In genomic region chr11:46279393-46280099, GRCh38 we compare ENCODE assay signal across 11 cellular contexts. TPM values are rescaled to one million over a fixed set of nuclear protein-coding genes. Genes with fewer than 3 reads are reported as not detected.
A peak's percentile ranks its signal among the peaks of the same experiment; 100 is the strongest.
DNase-seq lines count a peak whose midpoint lies in the region; ATAC-seq and TF ChIP-seq lines count a peak whose summit lies in the region.
"Had no signal": no experiment of that assay in that cellular context is flagged by ENCODE, and none has a peak within 500 bp of the region (broad histone marks: within the 10 kb centered on the region; RNA-seq: fewer than 3 reads in every experiment).

No MANE protein-coding gene starts in this region.

- H3K4me1 ChIP-seq in breast epithelium = peaks cover 7 to 13% of the 10 kb centered on the region in 2 donors
- H3K4me1 ChIP-seq in mammary epithelial cell (ENCODE audit: insufficient read depth, low read length) = peaks cover 2% of the 10 kb centered on the region
- peaks cover 0 to 7% of the 10 kb centered on the region in 2 donors for H3K4me1 ChIP-seq in uterus

- peaks cover 28% of the 10 kb centered on the region for H3K27me3 Mint-ChIP-seq in activated naive CD4-positive, alpha-beta T cell treated with anti-CD3 and anti-CD28 coated beads for 36 hours (ENCODE audit: low read depth)

- dilution Hi-C loops in mammary epithelial cell (cut with HindIII; ENCODE audit: low sequenced_read_pairs) = loop anchor here (5.0 kb wide), 1 partner anchor 42 kb away; no protein-coding TSS in a partner anchor

- H3K27ac Mint-ChIP-seq in activated naive CD4-positive, alpha-beta T cell treated with anti-CD3 and anti-CD28 coated beads for 36 hours = no peak overlapping the region
- H3K27ac Mint-ChIP-seq: activated naive CD4-positive, alpha-beta T cell treated with anti-CD3 and anti-CD28 coated beads, Interleukin-2, amount 10 ng/mL, durations not matched to agents 7 days and 5 days had no signal

- H3K79me2 ChIP-seq in mammary epithelial cell (ENCODE audit: insufficient read depth, low read length) = no peaks in the 10 kb centered on the region

- H3K4me1 Mint-ChIP-seq in activated naive CD4-positive, alpha-beta T cell treated with anti-CD3 and anti-CD28 coated beads for 36 hours (ENCODE audit: low read depth) = peaks cover 3% of the 10 kb centered on the region

- H2AFZ ChIP-seq in mammary epithelial cell (ENCODE audit: low read depth, low read length) = no peak overlapping the region

- intact Hi-C loops in breast epithelium (cut with DNase I; ENCODE audit: low total_unique reads) = no loop called here
- intact Hi-C loops in mammary epithelial cell (cut with micrococcal nuclease) = no loop called here
- intact Hi-C loops in dorsolateral prefrontal cortex (cut with DNase I) = no loop called here
- intact Hi-C loops in uterus (cut with DNase I; ENCODE audit: low total_unique reads) = no loop called here
- intact Hi-C loops in activated naive CD4-positive, alpha-beta T cell treated with anti-CD3 and anti-CD28 coated beads for 36 hours (cut with micrococcal nuclease) = no loop called here

- H3K27me3 ChIP-seq in breast epithelium = no peaks in the 10 kb centered on the region
- peaks cover 12% of the 10 kb centered on the region for H3K27me3 ChIP-seq in mammary epithelial cell (ENCODE audit: insufficient read depth, low read length)
- peaks cover 0 to 83% (median 27%) of the 10 kb centered on the region in 45 donors for H3K27me3 ChIP-seq in dorsolateral prefrontal cortex
- H3K27me3 ChIP-seq in uterus = no peaks in the 10 kb centered on the region

- no peak overlapping the region for H3K4me2 ChIP-seq in mammary epithelial cell (ENCODE audit: insufficient read depth, low read depth, low read length)

- DNase-seq in breast epithelium (ENCODE audit: low spot score in 2 of 2) (no peak), mammary epithelial cell (no peak), dorsolateral prefrontal cortex (peak; percentile 36 to 78 (median 62)), middle frontal gyrus (ENCODE audit: extremely low spot score, low spot score) (peak; percentile 37), uterus (peak; percentile 76 to 77)
- no peak for DNase-seq in activated naive CD4-positive, alpha-beta T cell treated with anti-CD3 and anti-CD28 coated beads for 36 hours
- DNase-seq: activated naive CD4-positive, alpha-beta T cell treated with anti-CD3 and anti-CD28 coated beads, Interleukin-2, amount 10 ng/mL, durations not matched to agents 7 days and 5 days; NCI-H510A treated with DMSO at 0.1 percent for 48 hours had no signal

- WGBS in mammary epithelial cell (ENCODE audit: low coverage, missing lambda C conversion rate) = 62% methylated on average over 10 of the region's 12 CpGs

- H3K9me3 ChIP-seq in breast epithelium (no peaks in the 10 kb centered on the region), mammary epithelial cell (replicated peaks; ENCODE audit: insufficient read depth, low read length) (no peaks in the 10 kb centered on the region), uterus (no peaks in the 10 kb centered on the region)
- H3K9me3 ChIP-seq: neutrophil had no signal

- TF ChIP-seq POLR2A in breast epithelium (IDR thresholded peaks at IDR 0.05) (no peak), uterus (IDR thresholded peaks at IDR 0.05) (no peak)

- H3K9me3 Mint-ChIP-seq in activated naive CD4-positive, alpha-beta T cell treated with anti-CD3 and anti-CD28 coated beads for 36 hours = no peaks in the 10 kb centered on the region
- H3K9me3 Mint-ChIP-seq: activated naive CD4-positive, alpha-beta T cell treated with anti-CD3 and anti-CD28 coated beads, Interleukin-2, amount 10 ng/mL, durations not matched to agents 7 days and 5 days had no signal

- H3K9ac ChIP-seq in mammary epithelial cell (ENCODE audit: insufficient read depth, low read length) = no peak overlapping the region

- ATAC-seq in GM18498 (IDR thresholded peaks at IDR 0.05; ENCODE audit: unreplicated experiment) = no peak
- ATAC-seq in HG03521 (IDR thresholded peaks at IDR 0.05; ENCODE audit: unreplicated experiment) = no peak

- peak overlapping the region; percentile 29 to 81 for H3K27ac ChIP-seq in breast epithelium
- no peak overlapping the region for H3K27ac ChIP-seq in mammary epithelial cell (ENCODE audit: insufficient read depth, low read depth, low read length)
- peak overlapping the region in 4 of 59 donors; percentile 7 to 58 (median 20) for H3K27ac ChIP-seq in dorsolateral prefrontal cortex
- H3K27ac ChIP-seq in uterus = peak overlapping the region; percentile 82
- H3K27ac ChIP-seq: neutrophil had no signal

- H3K4me3 ChIP-seq in breast epithelium (peak overlapping the region; percentile 12 to 21 (median 19)), mammary epithelial cell (replicated peaks in 1 of 3; ENCODE audit: insufficient read depth in 1 of 3, low read depth in 2 of 3, low read length in 3 of 3) (no peak overlapping the region), dorsolateral prefrontal cortex (peak overlapping the region in 19 of 59 donors; percentile 2 to 66 (median 17)), uterus (peak overlapping the region in 1 of 2 donors; percentile 17)

- in situ Hi-C loops in mammary epithelial cell (cut with MboI; ENCODE audit: low sequenced_read_pairs in 2 of 2) = no loop called here

- no peak overlapping the region for H3K4me3 Mint-ChIP-seq in activated naive CD4-positive, alpha-beta T cell treated with anti-CD3 and anti-CD28 coated beads for 36 hours
- H3K4me3 Mint-ChIP-seq: activated naive CD4-positive, alpha-beta T cell treated with anti-CD3 and anti-CD28 coated beads, Interleukin-2, amount 10 ng/mL, durations not matched to agents 7 days and 5 days had no signal

- H3K36me3 Mint-ChIP-seq in activated naive CD4-positive, alpha-beta T cell treated with anti-CD3 and anti-CD28 coated beads for 36 hours (ENCODE audit: low read depth) = no peaks in the 10 kb centered on the region
- H3K36me3 Mint-ChIP-seq: activated naive CD4-positive, alpha-beta T cell treated with anti-CD3 and anti-CD28 coated beads, Interleukin-2, amount 10 ng/mL, durations not matched to agents 7 days and 5 days had no signal

- no TSS peak for BruUV-seq in mammary epithelial cell (replicated peaks; lab: Mats Ljungman, UMichigan)

- no peak for TF ChIP-seq CTCF in breast epithelium (IDR thresholded peaks at IDR 0.05)
- TF ChIP-seq CTCF in mammary epithelial cell (conservative IDR thresholded peaks at IDR 0.05 in 1 of 2, IDR thresholded peaks at IDR 0.05 in 1 of 2; ENCODE audit: extremely low read depth in 1 of 2, insufficient read depth in 1 of 2, low read depth in 1 of 2, low read length in 2 of 2) = no peak
- no peak for TF ChIP-seq CTCF in dorsolateral prefrontal cortex (IDR thresholded peaks at IDR 0.05 in 54 of 56, conservative IDR thresholded peaks at IDR 0.05 in 2 of 56; ENCODE audit: low read depth in 1 of 56, partially characterized antibody in 56 of 56)
- TF ChIP-seq CTCF in uterus (IDR thresholded peaks at IDR 0.05) = no peak

- CTCF ChIA-PET in mammary epithelial cell (lab: Charles Lee; ENCODE audit: low non-redundant PET) = no interaction called here
- CTCF ChIA-PET in activated naive CD4-positive, alpha-beta T cell treated with anti-CD3 and anti-CD28 coated beads for 36 hours (lab: Charles Lee) = interaction anchor here (0.6 to 1.8 kb wide), 8 partner anchors 10 to 391 kb away, joined by 3 to 7 read pairs (median 3); no protein-coding TSS in a partner anchor

- H3K36me3 ChIP-seq in breast epithelium (no peaks in the 10 kb centered on the region), mammary epithelial cell (ENCODE audit: insufficient read depth, low read length) (no peaks in the 10 kb centered on the region), uterus (no peaks in the 10 kb centered on the region)
- H3K36me3 ChIP-seq: neutrophil had no signal

- no peaks in the 10 kb centered on the region for H4K20me1 ChIP-seq in mammary epithelial cell (ENCODE audit: insufficient read depth, low read length)

RNA-seq across cellular contexts. Expression of gene CREB3L1, which starts 2.1 kb away (rescaled TPM):
- total RNA-seq in breast epithelium = 1 to 10 TPM; 1.6 to 5.1 (median 2.0) TPM
- under 1 TPM in 1 of 2 donors, not detected in 1; 0.17 TPM for total RNA-seq in mammary epithelial cell
- polyA plus RNA-seq in mammary epithelial cell = not detected
- polyA minus RNA-seq in mammary epithelial cell = not detected
- total RNA-seq in dorsolateral prefrontal cortex = 10 to 100 TPM in 4 of 120 experiments, 1 to 10 TPM in 116; 2.0 to 11.9 (median 4.6) TPM
- total RNA-seq in uterus = 10 to 100 TPM in 2 of 4 donors, 1 to 10 TPM in 1, not detected in 1; 2.0 to 20.8 (median 14.8) TPM
- total RNA-seq in activated naive CD4-positive, alpha-beta T cell treated with anti-CD3 and anti-CD28 coated beads for 36 hours = under 1 TPM; 0.12 TPM

Comparison
In these comparisons a context has a peak if more than half of its experiments do, and no peak if none do; other contexts are left out.
1. H3K4me3 ChIP-seq: peak in breast epithelium (3 of 3); none in mammary epithelial cell (0 of 3).
2. DNase-seq: peak in dorsolateral prefrontal cortex (10 of 10), middle frontal gyrus (single experiment) and uterus (2 of 2); none in breast epithelium (0 of 2), mammary epithelial cell (single experiment) and activated naive CD4-positive, alpha-beta T cell treated with anti-CD3 and anti-CD28 coated beads for 36 hours (single experiment).